ENCODE assay signal across 8 cellular contexts in genomic region chr3:107928084-107928445, GRCh38.
DNase-seq lines count a peak whose midpoint lies in the region; ATAC-seq lines count a peak whose summit lies in the region.

No MANE protein-coding gene starts in this region.

- no peaks in the 10 kb centered on the region for H3K36me3 Mint-ChIP-seq in T-helper 2 cell treated with Interferon-gamma antibody and Interleukin-4, amounts not matched to agents 5 μg/mL and 100 μg/mL, for 36 hours (ENCODE audit: low read depth)

- H3K27me3 Mint-ChIP-seq in T-helper 2 cell treated with Interferon-gamma antibody and Interleukin-4, amounts not matched to agents 5 μg/mL and 100 μg/mL, for 36 hours (ENCODE audit: low read depth), result peaks cover 22% of the 10 kb centered on the region

- peak overlapping the region; percentile 65 for H3K27ac Mint-ChIP-seq in T-helper 2 cell treated with Interferon-gamma antibody and Interleukin-4, amounts not matched to agents 5 μg/mL and 100 μg/mL, for 36 hours

- peaks cover 0 to under 1% (median 0%) of the 10 kb centered on the region in 11 experiments; a peak in 1 of 22 replicates for H3K9me3 ChIP-seq in BLaER1 treated with 17β-estradiol and CSF1 and Interleukin-3, amounts not matched to agents 10 nM and 100 nM (replicated peaks in 1 of 11)
- H3K9me3 ChIP-seq in muscle layer of duodenum (ENCODE audit: control insufficient read depth in 1 of 2, low read length in 2 of 2), result no peaks in the 10 kb centered on the region
- H3K9me3 ChIP-seq in aorta (ENCODE audit: control insufficient read depth, low read length), result no peaks in the 10 kb centered on the region

- H3K9ac ChIP-seq in BLaER1 treated with 17β-estradiol and CSF1 and Interleukin-3, amounts not matched to agents 10 nM and 100 nM, result peak overlapping the region in 10 of 11 experiments; percentile 1 to 73 (median 46); a peak in 11 of 22 replicates

- H3K9me3 Mint-ChIP-seq in T-helper 2 cell treated with Interferon-gamma antibody and Interleukin-4, amounts not matched to agents 5 μg/mL and 100 μg/mL, for 36 hours, result no peaks in the 10 kb centered on the region

- peak overlapping the region; percentile 89 for H3K4me3 Mint-ChIP-seq in T-helper 2 cell treated with Interferon-gamma antibody and Interleukin-4, amounts not matched to agents 5 μg/mL and 100 μg/mL, for 36 hours

- ATAC-seq in GM18868 (IDR thresholded peaks at IDR 0.05; ENCODE audit: unreplicated experiment), result peak; percentile 35
- ATAC-seq in HG03175 (IDR thresholded peaks at IDR 0.05; ENCODE audit: unreplicated experiment), result peak; percentile 20
- peak; percentile 52 for ATAC-seq in esophagus mucosa
- ATAC-seq in aorta (ENCODE audit: low FRiP score), result peak; percentile 64

- peak overlapping the region; percentile 47 to 66 (median 57) for H3K4me3 ChIP-seq in BLaER1 treated with 17β-estradiol and CSF1 and Interleukin-3, amounts not matched to agents 10 nM and 100 nM
- peak overlapping the region; percentile 66 to 67 for H3K4me3 ChIP-seq in muscle layer of duodenum (ENCODE audit: low read depth in 1 of 2, low read length in 2 of 2)
- peak overlapping the region; percentile 30 to 54 for H3K4me3 ChIP-seq in aorta (ENCODE audit: low read length in 2 of 2)

- peak overlapping the region; percentile 70 to 92 (median 81) for H3K4me2 ChIP-seq in BLaER1 treated with 17β-estradiol and CSF1 and Interleukin-3, amounts not matched to agents 10 nM and 100 nM

- intact Hi-C loops in aorta (cut with DNase I), result loop anchor here (5.0 to 10.0 kb wide), 4 partner anchors 81 to 251 kb away; no protein-coding TSS in a partner anchor

- no peaks in the 10 kb centered on the region for H3K36me3 ChIP-seq in BLaER1 treated with 17β-estradiol and CSF1 and Interleukin-3, amounts not matched to agents 10 nM and 100 nM
- no peaks in the 10 kb centered on the region for H3K36me3 ChIP-seq in muscle layer of duodenum (ENCODE audit: control insufficient read depth in 1 of 2, insufficient read depth in 2 of 2, low read length in 2 of 2)
- H3K36me3 ChIP-seq in aorta (ENCODE audit: control insufficient read depth in 1 of 2, insufficient read depth in 2 of 2, low read length in 1 of 2), result no peaks in the 10 kb centered on the region

- DNase-seq in T-helper 2 cell treated with Interferon-gamma antibody and Interleukin-4, amounts not matched to agents 5 μg/mL and 100 μg/mL, for 36 hours (ENCODE audit: low spot score), result no peak
- no peak for DNase-seq in aorta
- no peak for DNase-seq in GM19240 (ENCODE audit: insufficient read length, low spot score)

- H3K27me3 ChIP-seq in BLaER1 treated with 17β-estradiol and CSF1 and Interleukin-3, amounts not matched to agents 10 nM and 100 nM, result peaks cover 14 to 24% (median 18%) of the 10 kb centered on the region in 11 experiments; a peak in 21 of 22 replicates
- H3K27me3 ChIP-seq in muscle layer of duodenum (ENCODE audit: low read depth, low read length) (no peaks in the 10 kb centered on the region), aorta (ENCODE audit: control insufficient read depth in 1 of 2, insufficient read depth in 2 of 2, low read length in 1 of 2) (no peaks in the 10 kb centered on the region)

- H3K4me1 ChIP-seq in BLaER1 treated with 17β-estradiol and CSF1 and Interleukin-3, amounts not matched to agents 10 nM and 100 nM, result peaks cover 0 to 11% (median 8%) of the 10 kb centered on the region in 10 experiments; a peak in 10 of 20 replicates
- H3K4me1 ChIP-seq in muscle layer of duodenum (ENCODE audit: control insufficient read depth in 1 of 2, insufficient read depth in 2 of 2, low read length in 2 of 2) (peaks cover 0 to 5% of the 10 kb centered on the region in 2 donors), aorta (ENCODE audit: control insufficient read depth in 1 of 2, insufficient read depth in 2 of 2, low read length in 2 of 2) (no peaks in the 10 kb centered on the region)

- 6 to 8% methylated on average over 8 of the region's 8 CpGs for WGBS in aorta, 2 donors

- peaks cover 13% of the 10 kb centered on the region for H3K4me1 Mint-ChIP-seq in T-helper 2 cell treated with Interferon-gamma antibody and Interleukin-4, amounts not matched to agents 5 μg/mL and 100 μg/mL, for 36 hours (ENCODE audit: low read depth)

- H4K20me1 ChIP-seq in BLaER1 treated with 17β-estradiol and CSF1 and Interleukin-3, amounts not matched to agents 10 nM and 100 nM, result no peaks in the 10 kb centered on the region

- H3K27ac ChIP-seq in BLaER1 treated with 17β-estradiol and CSF1 and Interleukin-3, amounts not matched to agents 10 nM and 100 nM, result peak overlapping the region in 1 of 11 experiments; percentile 32; a peak in 1 of 22 replicates
- H3K27ac ChIP-seq in muscle layer of duodenum (ENCODE audit: low read length) (no peak overlapping the region), aorta (ENCODE audit: low read depth in 1 of 2, low read length in 2 of 2) (no peak overlapping the region)
